ENCODE assay signal across 23 cellular contexts in genomic region chr21:42736646-42737350, GRCh38.
DNase-seq lines count a peak whose midpoint lies in the region; ATAC-seq, FAIRE-seq and TF ChIP-seq lines count a peak whose summit lies in the region.
"Had no signal": no experiment of that assay in that cellular context is flagged by ENCODE, and none has a peak within 500 bp of the region (broad histone marks: within the 10 kb centered on the region; RNA-seq: fewer than 3 reads in every experiment).

No MANE protein-coding gene starts in this region.

- H3K9ac ChIP-seq in BLaER1 treated with 17β-estradiol and CSF1 and Interleukin-3, amounts not matched to agents 10 nM and 100 nM: no peak overlapping the region; a peak in 3 of 22 replicates
- H3K9ac ChIP-seq: KMS-11 had no signal

- H3K4me2 ChIP-seq in BLaER1 treated with 17β-estradiol and CSF1 and Interleukin-3, amounts not matched to agents 10 nM and 100 nM: peak overlapping the region; percentile 72 to 95 (median 83); a peak in 20 of 22 replicates
- H3K4me2 ChIP-seq: KMS-11 had no signal

- peaks cover 48 to 69% (median 66%) of the 10 kb centered on the region in 10 experiments for H3K4me1 ChIP-seq in BLaER1 treated with 17β-estradiol and CSF1 and Interleukin-3, amounts not matched to agents 10 nM and 100 nM
- peaks cover 43% of the 10 kb centered on the region for H3K4me1 ChIP-seq in CD4-positive, alpha-beta memory T cell (ENCODE audit: insufficient read depth, low read length)
- H3K4me1 ChIP-seq in small intestine (ENCODE audit: control insufficient read depth in 2 of 2, insufficient read depth in 1 of 2, low read depth in 1 of 2, low read length in 1 of 2): peaks cover 3 to 23% of the 10 kb centered on the region in 2 donors

- H3K36me3 ChIP-seq in BLaER1 treated with 17β-estradiol and CSF1 and Interleukin-3, amounts not matched to agents 10 nM and 100 nM: no peaks in the 10 kb centered on the region
- H3K36me3 ChIP-seq in CD4-positive, alpha-beta memory T cell (ENCODE audit: insufficient read depth, low read length): no peaks in the 10 kb centered on the region
- no peaks in the 10 kb centered on the region for H3K36me3 ChIP-seq in small intestine (ENCODE audit: control insufficient read depth in 2 of 2, insufficient read depth in 2 of 2, low read length in 2 of 2)

- H3K4me1 Mint-ChIP-seq in CD4-positive, alpha-beta memory T cell: peaks cover 22 to 58% (median 41%) of the 10 kb centered on the region in 4 donors
- peaks cover 39% of the 10 kb centered on the region for H3K4me1 Mint-ChIP-seq in neural crest cell

- H3K4me3 Mint-ChIP-seq in CD4-positive, alpha-beta memory T cell: peak overlapping the region in 2 of 8 donors; percentile 10 to 49
- H3K4me3 Mint-ChIP-seq in neural crest cell: no peak overlapping the region
- H3K4me3 Mint-ChIP-seq: brain had no signal

- POLR2A ChIA-PET in CD4-positive, alpha-beta memory T cell (lab: Charles Lee; ENCODE audit: partially characterized antibody): interaction anchor here (1.3 to 6.0 kb wide), 4 partner anchors 10 to 53 kb away, joined by 3 to 64 read pairs (median 6); no protein-coding TSS in a partner anchor

- TF ChIP-seq CTCF in neural crest cell (conservative IDR thresholded peaks at IDR 0.05): no peak
- TF ChIP-seq CTCF in GM13977 (IDR thresholded peaks at IDR 0.05; ENCODE audit: extremely low read depth, insufficient read depth, missing control alignments): no peak

- H3K27me3 Mint-ChIP-seq in CD4-positive, alpha-beta memory T cell: no peaks in the 10 kb centered on the region
- H3K27me3 Mint-ChIP-seq in neural crest cell (ENCODE audit: low read depth): no peaks in the 10 kb centered on the region
- H3K27me3 Mint-ChIP-seq: brain had no signal

- DNase-seq in CD4-positive, alpha-beta memory T cell: no peak
- no peak for DNase-seq in neural crest cell (ENCODE audit: low read depth, low spot score)
- no peak for DNase-seq in GM13977 (ENCODE audit: low spot score)
- no peak for DNase-seq in DMS153 (lab: John Stamatoyannopoulos, UW)
- DNase-seq in small intestine: no peak
- DNase-seq: activated CD4-positive, alpha-beta T cell treated with anti-CD3 and anti-CD28 coated beads for 1 hour; activated naive CD4-positive, alpha-beta T cell treated with anti-CD3 and anti-CD28 coated beads, Interleukin-2, amount 50 U/mL, for 16 hours; foreskin melanocyte; GOT3; kidney glomerular epithelial cell; midbrain; NCI-H1930; NCI-H345; retina; T-helper 9 cell; tibial artery had no signal

- peak overlapping the region in 6 of 7 donors; percentile 96 to 100 (median 98) for H3K27ac Mint-ChIP-seq in CD4-positive, alpha-beta memory T cell
- peak overlapping the region; percentile 72 for H3K27ac Mint-ChIP-seq in neural crest cell (ENCODE audit: unreplicated experiment)

- intact Hi-C loops in CD4-positive, alpha-beta memory T cell (cut with micrococcal nuclease): no loop called here

- FAIRE-seq in small intestine (lab: Jason Lieb, UNC): no peak

- H3K27me3 ChIP-seq in BLaER1 treated with 17β-estradiol and CSF1 and Interleukin-3, amounts not matched to agents 10 nM and 100 nM: no peaks in the 10 kb centered on the region
- H3K27me3 ChIP-seq in CD4-positive, alpha-beta memory T cell (ENCODE audit: insufficient read depth, low read length): no peaks in the 10 kb centered on the region
- no peaks in the 10 kb centered on the region for H3K27me3 ChIP-seq in small intestine (ENCODE audit: control insufficient read depth in 2 of 2, insufficient read depth in 2 of 2, low read length in 2 of 2)
- H3K27me3 ChIP-seq: tibial artery had no signal

- CTCF ChIA-PET in CD4-positive, alpha-beta memory T cell (lab: Charles Lee; ENCODE audit: partially characterized antibody): interaction anchor here (2.4 kb wide), 1 partner anchor 11 kb away, joined by 10 read pairs; no protein-coding TSS in a partner anchor

- peak overlapping the region in 8 of 11 experiments; percentile 88 to 96 (median 92); a peak in 14 of 22 replicates for H3K27ac ChIP-seq in BLaER1 treated with 17β-estradiol and CSF1 and Interleukin-3, amounts not matched to agents 10 nM and 100 nM
- H3K27ac ChIP-seq in CD4-positive, alpha-beta memory T cell (ENCODE audit: low read depth, low read length): peak overlapping the region; percentile 56
- peak overlapping the region; percentile 39 for H3K27ac ChIP-seq in cingulate gyrus (ENCODE audit: low read depth, low read length)
- H3K27ac ChIP-seq in small intestine (ENCODE audit: low read depth in 1 of 2, low read length in 1 of 2): peak overlapping the region in 1 of 2 donors; percentile 97
- H3K27ac ChIP-seq: KMS-11, tibial artery had no signal

- no peak for ATAC-seq in HG02678 (IDR thresholded peaks at IDR 0.05; ENCODE audit: unreplicated experiment)
- ATAC-seq: Panc1 had no signal

- H4K20me1 ChIP-seq in BLaER1 treated with 17β-estradiol and CSF1 and Interleukin-3, amounts not matched to agents 10 nM and 100 nM: no peaks in the 10 kb centered on the region

- H3K4me3 ChIP-seq in BLaER1 treated with 17β-estradiol and CSF1 and Interleukin-3, amounts not matched to agents 10 nM and 100 nM: no peak overlapping the region
- H3K4me3 ChIP-seq in CD4-positive, alpha-beta memory T cell (ENCODE audit: low read length in 2 of 2): no peak overlapping the region
- no peak overlapping the region for H3K4me3 ChIP-seq in small intestine (ENCODE audit: low read depth in 1 of 2, low read length in 2 of 2)
- H3K4me3 ChIP-seq: dorsolateral prefrontal cortex, tibial artery had no signal

- H3K36me3 Mint-ChIP-seq in CD4-positive, alpha-beta memory T cell: peaks cover 1 to 3% of the 10 kb centered on the region in 2 donors
- peaks cover 16% of the 10 kb centered on the region for H3K36me3 Mint-ChIP-seq in neural crest cell (ENCODE audit: low read depth)

- in situ Hi-C loops in GM13977 (cut with MboI; ENCODE audit: low pct_unique_long_range_greater_than_20kb, low sequenced_read_pairs, unreplicated experiment): no loop called here

- WGBS in small intestine, 3 donors: 88 to 91% (median 90%) methylated on average over 12 of the region's 12 CpGs

- no peaks in the 10 kb centered on the region for H3K9me3 ChIP-seq in BLaER1 treated with 17β-estradiol and CSF1 and Interleukin-3, amounts not matched to agents 10 nM and 100 nM (replicated peaks in 1 of 11)
- H3K9me3 ChIP-seq in CD4-positive, alpha-beta memory T cell (ENCODE audit: control insufficient read depth in 1 of 2, low read length in 2 of 2): no peaks in the 10 kb centered on the region
- no peaks in the 10 kb centered on the region for H3K9me3 ChIP-seq in small intestine (ENCODE audit: control insufficient read depth, low read depth)
- H3K9me3 ChIP-seq: tibial artery had no signal

- H3K9me3 Mint-ChIP-seq in CD4-positive, alpha-beta memory T cell: no peaks in the 10 kb centered on the region
- H3K9me3 Mint-ChIP-seq in neural crest cell: no peaks in the 10 kb centered on the region
